1 cellular context compared by ENCODE assay signal in the genomic region with DNA sequence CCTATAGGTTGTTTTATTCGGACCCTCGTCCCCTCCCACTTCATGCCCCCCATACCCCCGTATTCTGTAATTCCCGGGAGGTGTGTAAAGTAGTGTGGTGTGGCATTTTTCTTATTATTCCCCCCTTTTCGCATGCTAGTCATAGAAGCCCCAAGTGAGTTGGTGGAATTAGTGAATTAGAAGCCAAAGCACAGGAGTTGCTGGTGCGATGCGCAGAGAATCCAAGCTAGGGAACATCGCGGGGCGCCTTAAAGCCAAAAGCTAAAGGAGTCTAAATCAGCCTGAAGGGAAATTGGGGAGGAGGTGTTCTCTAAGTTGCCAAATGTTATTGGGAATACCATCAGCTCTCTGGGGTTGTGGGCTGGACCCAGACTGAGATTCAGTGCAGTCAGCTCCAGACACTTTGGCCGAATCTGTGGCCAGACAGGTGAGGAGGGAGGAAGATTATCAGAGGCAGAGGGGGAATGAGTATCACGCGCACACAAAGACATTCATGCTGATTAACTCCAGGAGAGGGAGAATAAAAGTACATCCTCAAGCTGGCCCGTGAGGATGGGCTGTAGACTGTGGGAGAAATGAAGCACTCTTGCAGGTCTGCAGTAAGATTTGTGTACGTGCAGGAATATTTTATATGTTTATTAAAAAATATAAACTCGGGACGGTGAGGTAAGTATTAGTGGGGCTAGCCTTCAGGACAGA.
TF ChIP-seq lines count a peak whose summit lies in the region.

No MANE protein-coding gene starts in this region.

TF ChIP-seq in A549, 52 proteins besides CTCF, POLR2A, EP300 and RAD21:
- TF ChIP-seq, protein P1, sequence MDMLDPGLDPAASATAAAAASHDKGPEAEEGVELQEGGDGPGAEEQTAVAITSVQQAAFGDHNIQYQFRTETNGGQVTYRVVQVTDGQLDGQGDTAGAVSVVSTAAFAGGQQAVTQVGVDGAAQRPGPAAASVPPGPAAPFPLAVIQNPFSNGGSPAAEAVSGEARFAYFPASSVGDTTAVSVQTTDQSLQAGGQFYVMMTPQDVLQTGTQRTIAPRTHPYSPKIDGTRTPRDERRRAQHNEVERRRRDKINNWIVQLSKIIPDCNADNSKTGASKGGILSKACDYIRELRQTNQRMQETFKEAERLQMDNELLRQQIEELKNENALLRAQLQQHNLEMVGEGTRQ (IDR thresholded peaks at IDR 0.05): no peak
- TF ChIP-seq CHD2 (IDR thresholded peaks at IDR 0.05; ENCODE audit: low read length, partially characterized antibody): no peak
- TF ChIP-seq, protein P2, sequence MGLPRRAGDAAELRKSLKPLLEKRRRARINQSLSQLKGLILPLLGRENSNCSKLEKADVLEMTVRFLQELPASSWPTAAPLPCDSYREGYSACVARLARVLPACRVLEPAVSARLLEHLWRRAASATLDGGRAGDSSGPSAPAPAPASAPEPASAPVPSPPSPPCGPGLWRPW (IDR thresholded peaks at IDR 0.05): no peak
- no peak for TF ChIP-seq RARB (CRISPR knock-in tag; IDR thresholded peaks at IDR 0.05)
- no peak for TF ChIP-seq CHD4 (IDR thresholded peaks at IDR 0.05; ENCODE audit: borderline replicate concordance)
- no peak for TF ChIP-seq CBX8 (IDR thresholded peaks at IDR 0.05)
- TF ChIP-seq CBX2 (IDR thresholded peaks at IDR 0.05; ENCODE audit: borderline replicate concordance, low read depth): no peak
- TF ChIP-seq, protein P3, sequence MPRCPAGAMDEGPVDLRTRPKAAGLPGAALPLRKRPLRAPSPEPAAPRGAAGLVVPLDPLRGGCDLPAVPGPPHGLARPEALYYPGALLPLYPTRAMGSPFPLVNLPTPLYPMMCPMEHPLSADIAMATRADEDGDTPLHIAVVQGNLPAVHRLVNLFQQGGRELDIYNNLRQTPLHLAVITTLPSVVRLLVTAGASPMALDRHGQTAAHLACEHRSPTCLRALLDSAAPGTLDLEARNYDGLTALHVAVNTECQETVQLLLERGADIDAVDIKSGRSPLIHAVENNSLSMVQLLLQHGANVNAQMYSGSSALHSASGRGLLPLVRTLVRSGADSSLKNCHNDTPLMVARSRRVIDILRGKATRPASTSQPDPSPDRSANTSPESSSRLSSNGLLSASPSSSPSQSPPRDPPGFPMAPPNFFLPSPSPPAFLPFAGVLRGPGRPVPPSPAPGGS (IDR thresholded peaks at IDR 0.05): no peak
- TF ChIP-seq ZC3H11A (IDR thresholded peaks at IDR 0.05): no peak
- TF ChIP-seq MAFK (IDR thresholded peaks at IDR 0.05; ENCODE audit: partially characterized antibody): no peak
- TF ChIP-seq POLR2AphosphoS2 (conservative IDR thresholded peaks at IDR 0.05; ENCODE audit: low read length): no peak
- no peak for TF ChIP-seq ESRRA (IDR thresholded peaks at IDR 0.05; ENCODE audit: borderline replicate concordance, low read length)
- no peak for TF ChIP-seq ZFP36 (IDR thresholded peaks at IDR 0.05; ENCODE audit: borderline replicate concordance, partially characterized antibody)
- no peak for TF ChIP-seq HOXB13 (CRISPR knock-in tag; IDR thresholded peaks at IDR 0.05; ENCODE audit: low read depth)
- TF ChIP-seq NPAS2 (CRISPR knock-in tag; IDR thresholded peaks at IDR 0.05; ENCODE audit: borderline replicate concordance): no peak
- TF ChIP-seq JUN (IDR thresholded peaks at IDR 0.05): no peak
- no peak for TF ChIP-seq RFX5 (IDR thresholded peaks at IDR 0.05)
